8 cellular contexts compared by ENCODE assay signal in the genomic region with DNA sequence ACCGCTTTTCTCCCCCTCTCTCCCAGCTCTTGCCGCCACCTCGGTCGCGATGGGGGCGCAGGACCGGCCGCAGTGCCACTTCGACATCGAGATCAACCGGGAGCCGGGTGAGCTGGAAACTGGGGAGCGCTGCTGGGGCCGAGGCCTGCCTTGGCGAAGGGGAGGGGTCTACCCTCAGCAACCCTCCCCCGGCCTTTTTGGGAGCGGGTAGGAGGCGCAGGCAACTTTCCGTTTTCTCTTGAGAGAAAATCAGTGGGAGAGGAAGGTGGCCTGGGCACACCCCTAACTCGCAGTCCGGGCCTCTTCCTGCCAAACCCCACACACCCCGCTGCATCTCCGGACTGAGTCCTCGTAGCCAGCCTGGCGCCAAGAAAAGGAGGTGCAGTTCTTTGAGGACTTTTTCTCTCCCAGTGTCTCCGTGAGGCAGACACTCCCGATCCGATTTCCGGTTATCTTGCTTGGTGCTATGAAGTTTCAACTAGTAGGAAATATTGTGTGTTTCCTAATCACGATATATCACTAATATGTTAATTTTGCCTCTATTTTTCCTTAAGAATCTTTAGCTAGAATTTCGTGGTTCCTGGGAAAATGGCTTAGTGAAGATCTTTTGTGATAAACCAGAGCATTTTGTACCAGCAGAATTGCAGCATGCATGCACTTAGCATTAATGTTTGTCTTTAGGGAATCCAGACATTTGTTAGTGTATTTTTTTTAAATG. TPM values are rescaled to one million over a fixed set of nuclear protein-coding genes. Genes with fewer than 3 reads are reported as not detected.
A peak's percentile ranks its signal among the peaks of the same experiment; 100 is the strongest.
DNase-seq lines count a peak whose midpoint lies in the region; ATAC-seq and TF ChIP-seq lines count a peak whose summit lies in the region.

No MANE protein-coding gene starts in this region.

- H3K4me1 ChIP-seq in thymus (ENCODE audit: control insufficient read depth, insufficient read depth, low read length): peaks cover 7% of the 10 kb centered on the region

- DNase-seq in A172 (ENCODE audit: low spot score) (peak; percentile 52), GM12864 (ENCODE audit: low read depth) (no peak), NCI-H226 (peak; percentile 83), fibroblast of peridontal ligament (ENCODE audit: extremely low read depth) (peak; percentile 54), natural killer cell (peak; percentile 39)
- no peak for DNase-seq in activated T-cell treated with anti-CD3 and anti-CD28 coated beads, Interleukin-2, amount 50 U/mL, for 24 hours

- peaks cover 69% of the 10 kb centered on the region for H3K36me3 Mint-ChIP-seq in activated T-cell treated with anti-CD3 and anti-CD28 coated beads, Interleukin-2, amount 50 U/mL, for 24 hours (ENCODE audit: low read depth)
- no peaks in the 10 kb centered on the region for H3K36me3 Mint-ChIP-seq in natural killer cell

- intact Hi-C loops in natural killer cell (cut with micrococcal nuclease): loop anchor here (1.0 to 5.0 kb wide), 3 partner anchors 11 to 36 kb away; partner anchors contain the start of gene SS18L2

- H3K4me3 ChIP-seq in GM12864 (ENCODE audit: low read depth, low read length) (peak overlapping the region; percentile 80), thymus (ENCODE audit: low read length) (peak overlapping the region; percentile 91)

- peaks cover 2% of the 10 kb centered on the region for H3K9me3 ChIP-seq in thymus (ENCODE audit: control insufficient read depth)

- H3K27ac Mint-ChIP-seq in activated T-cell treated with anti-CD3 and anti-CD28 coated beads, Interleukin-2, amount 50 U/mL, for 24 hours: peak overlapping the region; percentile 98
- peak overlapping the region; percentile 98 for H3K27ac Mint-ChIP-seq in natural killer cell

- ATAC-seq in HG02763 (IDR thresholded peaks at IDR 0.05; ENCODE audit: unreplicated experiment) (peak; percentile 20), natural killer cell (peak; percentile 1 to 21 (median 8))

- no peaks in the 10 kb centered on the region for H3K27me3 ChIP-seq in thymus (ENCODE audit: control insufficient read depth, insufficient read depth)

- WGBS in thymus: under 1% methylated on average over 31 of the region's 31 CpGs

- H3K27me3 Mint-ChIP-seq in activated T-cell treated with anti-CD3 and anti-CD28 coated beads, Interleukin-2, amount 50 U/mL, for 24 hours: no peaks in the 10 kb centered on the region
- H3K27me3 Mint-ChIP-seq in natural killer cell (ENCODE audit: low read depth in 2 of 2): no peaks in the 10 kb centered on the region

- peaks cover 47% of the 10 kb centered on the region for H3K4me1 Mint-ChIP-seq in activated T-cell treated with anti-CD3 and anti-CD28 coated beads, Interleukin-2, amount 50 U/mL, for 24 hours (ENCODE audit: low read depth)
- H3K4me1 Mint-ChIP-seq in natural killer cell: peaks cover 39 to 42% of the 10 kb centered on the region in 2 donors

- H3K36me3 ChIP-seq in thymus (ENCODE audit: control insufficient read depth, insufficient read depth): no peaks in the 10 kb centered on the region

- peak overlapping the region; percentile 98 for H3K27ac ChIP-seq in thymus (ENCODE audit: low read depth)

- H3K4me3 Mint-ChIP-seq in activated T-cell treated with anti-CD3 and anti-CD28 coated beads, Interleukin-2, amount 50 U/mL, for 24 hours: peak overlapping the region; percentile 86
- H3K4me3 Mint-ChIP-seq in natural killer cell: peak overlapping the region; percentile 94

- H3K9me3 Mint-ChIP-seq in activated T-cell treated with anti-CD3 and anti-CD28 coated beads, Interleukin-2, amount 50 U/mL, for 24 hours: peaks cover 2% of the 10 kb centered on the region
- H3K9me3 Mint-ChIP-seq in natural killer cell: no peaks in the 10 kb centered on the region

- no peak for TF ChIP-seq CTCF in GM12864 (IDR thresholded peaks at IDR 0.05; ENCODE audit: low read depth, low read length, missing control alignments)
- no peak for TF ChIP-seq CTCF in natural killer cell (IDR thresholded peaks at IDR 0.05)

RNA-seq across cellular contexts. Expression of gene NKTR, which starts 0.6 kb away (rescaled TPM):
- total RNA-seq in A172 (2014; rRNA removed; shearing (Covaris generic)): 22.9 and 23.8 TPM in 2 replicates
- total RNA-seq in natural killer cell: 100 to 1,000 TPM; 212 to 252 (median 217) TPM
- 52.9 TPM for polyA plus RNA-seq in thymus

RNA-seq across cellular contexts. Expression of gene SS18L2, which starts 10.5 kb away (rescaled TPM):
- total RNA-seq in A172 (2014; rRNA removed; shearing (Covaris generic)): 33.2 and 37.8 TPM in 2 replicates
- 10 to 100 TPM; 33.5 to 47.6 (median 33.9) TPM for total RNA-seq in natural killer cell
- 88.1 TPM for polyA plus RNA-seq in thymus

RNA-seq across cellular contexts. Expression of gene SEC22C, which starts 19.4 kb away (rescaled TPM):
- total RNA-seq in A172 (2014; rRNA removed; shearing (Covaris generic)): 77.4 and 84.5 TPM in 2 replicates
- total RNA-seq in natural killer cell: 10 to 100 TPM; 51.3 to 60.4 (median 55.9) TPM
- 24.9 TPM for polyA plus RNA-seq in thymus

RNA-seq across cellular contexts. Expression of gene ZBTB47, which starts 52.4 kb away (rescaled TPM):
- 16.7 and 17.9 TPM in 2 replicates for total RNA-seq in A172 (2014; rRNA removed; shearing (Covaris generic))
- total RNA-seq in natural killer cell: 1 to 10 TPM; 2.1 to 3.0 (median 3.0) TPM
- 5.1 TPM for polyA plus RNA-seq in thymus

Comparison
In these comparisons a context has a peak if more than half of its experiments do, and no peak if none do; other contexts are left out.
1. DNase-seq: peak in A172 (single experiment), NCI-H226 (single experiment), fibroblast of peridontal ligament (single experiment) and natural killer cell (single experiment); none in GM12864 (single experiment) and activated T-cell treated with anti-CD3 and anti-CD28 coated beads, Interleukin-2, amount 50 U/mL, for 24 hours (single experiment).